Comparison of ENCODE assay signal across 13 cellular contexts in the genomic region with DNA sequence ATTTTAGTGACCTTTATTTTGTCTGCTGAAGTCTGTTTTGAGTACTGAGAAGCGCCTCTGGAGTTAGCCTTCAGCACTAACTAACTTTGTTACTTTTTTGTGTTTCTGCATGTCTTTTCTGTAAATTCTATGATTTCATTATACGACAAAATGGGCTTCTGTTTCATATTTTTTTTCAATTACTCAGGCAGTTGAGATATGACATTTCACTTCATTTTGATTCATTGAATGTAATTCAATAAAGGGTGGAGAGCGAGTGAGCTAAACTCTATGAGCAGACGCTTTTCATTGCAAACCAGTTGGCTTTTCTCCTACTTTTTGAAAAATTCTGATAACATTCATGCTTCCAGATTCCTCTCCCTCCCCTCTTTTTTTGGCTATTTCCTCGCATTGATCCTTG.
DNase-seq lines count a peak whose midpoint lies in the region; ATAC-seq and TF ChIP-seq lines count a peak whose summit lies in the region.
"Had no signal": no experiment of that assay in that cellular context is flagged by ENCODE, and none has a peak within 500 bp of the region (broad histone marks: within the 10 kb centered on the region; RNA-seq: fewer than 3 reads in every experiment).

No MANE protein-coding gene starts in this region.

- no peaks in the 10 kb centered on the region for H3K4me1 Mint-ChIP-seq in activated naive CD8-positive, alpha-beta T cell treated with anti-CD3 and anti-CD28 coated beads, Interleukin-2, amount 50 U/mL, for 24 hours

- ATAC-seq in SK-N-SH treated with all-trans-retinoic acid at 6 μM for 48 hours (peak; percentile 41; the same call in 1 of the 3 replicates), GM21390 (IDR thresholded peaks at IDR 0.05; ENCODE audit: unreplicated experiment) (no peak)
- no peak for ATAC-seq in activated naive CD8-positive, alpha-beta T cell treated with anti-CD3 and anti-CD28 coated beads, Interleukin-2, amount 50 U/mL, for 24 hours
- ATAC-seq: CD8-positive, alpha-beta T cell had no signal

- no peaks in the 10 kb centered on the region for H3K36me3 Mint-ChIP-seq in activated naive CD8-positive, alpha-beta T cell treated with anti-CD3 and anti-CD28 coated beads, Interleukin-2, amount 50 U/mL, for 24 hours (ENCODE audit: low read depth)
- H3K36me3 Mint-ChIP-seq: CD8-positive, alpha-beta T cell had no signal

- H3K27ac Mint-ChIP-seq in activated naive CD8-positive, alpha-beta T cell treated with anti-CD3 and anti-CD28 coated beads, Interleukin-2, amount 50 U/mL, for 24 hours: no peak overlapping the region
- H3K27ac Mint-ChIP-seq: CD4-positive, alpha-beta T cell; CD8-positive, alpha-beta T cell had no signal

- no peaks in the 10 kb centered on the region for H3K27me3 Mint-ChIP-seq in activated naive CD8-positive, alpha-beta T cell treated with anti-CD3 and anti-CD28 coated beads, Interleukin-2, amount 50 U/mL, for 24 hours
- H3K27me3 Mint-ChIP-seq: CD4-positive, alpha-beta T cell had no signal

- DNase-seq in SK-N-DZ (ENCODE audit: low spot score): peak; percentile 89
- no peak for DNase-seq in activated naive CD8-positive, alpha-beta T cell treated with anti-CD3 and anti-CD28 coated beads, Interleukin-2, amount 50 U/mL, for 24 hours
- DNase-seq in anterior cingulate cortex (lab: John Stamatoyannopoulos, UW): no peak
- DNase-seq: 8988T; ACHN; Caco-2; Calu3; CD4-positive, alpha-beta T cell; CD8-positive, alpha-beta T cell; DMS79 treated with DMSO at 0.1 percent for 48 hours; GF-D8 had no signal

- H3K4me3 Mint-ChIP-seq in activated naive CD8-positive, alpha-beta T cell treated with anti-CD3 and anti-CD28 coated beads, Interleukin-2, amount 50 U/mL, for 24 hours: no peak overlapping the region
- H3K4me3 Mint-ChIP-seq: CD4-positive, alpha-beta T cell; CD8-positive, alpha-beta T cell had no signal

- H3K9me3 Mint-ChIP-seq in activated naive CD8-positive, alpha-beta T cell treated with anti-CD3 and anti-CD28 coated beads, Interleukin-2, amount 50 U/mL, for 24 hours: no peaks in the 10 kb centered on the region
- H3K9me3 Mint-ChIP-seq: CD4-positive, alpha-beta T cell; CD8-positive, alpha-beta T cell had no signal

TF ChIP-seq in SK-N-SH treated with all-trans-retinoic acid at 6 μM for 48 hours, 23 proteins besides CTCF, POLR2A, EP300 and RAD21 (continues in another document):
- TF ChIP-seq PATZ1 (CRISPR knock-in tag; IDR thresholded peaks at IDR 0.05; ENCODE audit: borderline replicate concordance): peak; percentile 50; the same call in 1 of the 2 replicates
- no peak for TF ChIP-seq OSR1 (CRISPR knock-in tag; IDR thresholded peaks at IDR 0.05)
- TF ChIP-seq TCF4 (CRISPR knock-in tag; IDR thresholded peaks at IDR 0.05; ENCODE audit: borderline replicate concordance): peak; percentile 96
- no peak for TF ChIP-seq ZFP30 (CRISPR knock-in tag; IDR thresholded peaks at IDR 0.05)
- TF ChIP-seq ZNF70 (CRISPR knock-in tag; IDR thresholded peaks at IDR 0.05): 0 out of 2 replicates have a peak, but pooled peaks have one; percentile 42
- TF ChIP-seq POU6F1 (CRISPR knock-in tag; IDR thresholded peaks at IDR 0.05; ENCODE audit: borderline replicate concordance, low read depth): no peak; the same call in 1 of the 2 replicates
- TF ChIP-seq ZNF565 (CRISPR knock-in tag; conservative IDR thresholded peaks at IDR 0.05; ENCODE audit: low read depth): no peak
- no peak for TF ChIP-seq BACH2 (CRISPR knock-in tag; IDR thresholded peaks at IDR 0.05; ENCODE audit: borderline replicate concordance)
- TF ChIP-seq GLIS3 (CRISPR knock-in tag; IDR thresholded peaks at IDR 0.05): peak; percentile 88; the same call in 1 of the 2 replicates
- TF ChIP-seq ESRRG (CRISPR knock-in tag; IDR thresholded peaks at IDR 0.05): peak; percentile 90; the same call in 1 of the 2 replicates
- no peak for TF ChIP-seq TOX (CRISPR knock-in tag; IDR thresholded peaks at IDR 0.05; ENCODE audit: borderline replicate concordance)
- TF ChIP-seq CSDC2 (CRISPR knock-in tag; IDR thresholded peaks at IDR 0.05): peak; percentile 75; the same call in 1 of the 2 replicates
- peak; percentile 70 for TF ChIP-seq ZFP3 (CRISPR knock-in tag; IDR thresholded peaks at IDR 0.05)
- peak; percentile 88; the same call in 1 of the 2 replicates for TF ChIP-seq SNAI2 (CRISPR knock-in tag; IDR thresholded peaks at IDR 0.05)
- TF ChIP-seq ZC3H10 (CRISPR knock-in tag; IDR thresholded peaks at IDR 0.05): no peak
- 0 out of 2 replicates have a peak, but pooled peaks have one; percentile 13 for TF ChIP-seq ARNTL (CRISPR knock-in tag; IDR thresholded peaks at IDR 0.05; ENCODE audit: borderline replicate concordance, low read depth)
- TF ChIP-seq, protein P1, sequence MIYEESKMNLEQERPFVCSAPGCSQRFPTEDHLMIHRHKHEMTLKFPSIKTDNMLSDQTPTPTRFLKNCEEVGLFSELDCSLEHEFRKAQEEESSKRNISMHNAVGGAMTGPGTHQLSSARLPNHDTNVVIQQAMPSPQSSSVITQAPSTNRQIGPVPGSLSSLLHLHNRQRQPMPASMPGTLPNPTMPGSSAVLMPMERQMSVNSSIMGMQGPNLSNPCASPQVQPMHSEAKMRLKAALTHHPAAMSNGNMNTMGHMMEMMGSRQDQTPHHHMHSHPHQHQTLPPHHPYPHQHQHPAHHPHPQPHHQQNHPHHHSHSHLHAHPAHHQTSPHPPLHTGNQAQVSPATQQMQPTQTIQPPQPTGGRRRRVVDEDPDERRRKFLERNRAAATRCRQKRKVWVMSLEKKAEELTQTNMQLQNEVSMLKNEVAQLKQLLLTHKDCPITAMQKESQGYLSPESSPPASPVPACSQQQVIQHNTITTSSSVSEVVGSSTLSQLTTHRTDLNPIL (CRISPR knock-in tag; IDR thresholded peaks at IDR 0.05; ENCODE audit: low read depth): peak; percentile 84
- no peak for TF ChIP-seq PPARA (CRISPR knock-in tag; IDR thresholded peaks at IDR 0.05; ENCODE audit: borderline replicate concordance)
- TF ChIP-seq RARB (CRISPR knock-in tag; IDR thresholded peaks at IDR 0.05): no peak
- no peak for TF ChIP-seq ZNF8 (CRISPR knock-in tag; IDR thresholded peaks at IDR 0.05)
- TF ChIP-seq CSRNP3 (CRISPR knock-in tag; IDR thresholded peaks at IDR 0.05): peak; percentile 74
- TF ChIP-seq ISL1 (CRISPR knock-in tag; IDR thresholded peaks at IDR 0.05): peak; percentile 96
